In genomic region chr14:51547701-51548100, GRCh38 we compare ENCODE assay signal across 18 cellular contexts.
DNase-seq lines count a peak whose midpoint lies in the region; ATAC-seq and TF ChIP-seq lines count a peak whose summit lies in the region.
"Had no signal": no experiment of that assay in that cellular context is flagged by ENCODE, and none has a peak within 500 bp of the region (broad histone marks: within the 10 kb centered on the region; RNA-seq: fewer than 3 reads in every experiment).

No MANE protein-coding gene starts in this region.

- H2AFZ ChIP-seq in GM23248: 0 out of 2 replicates have a peak overlapping the region, but pooled peaks have one; percentile 27
- H2AFZ ChIP-seq in hepatocyte: no peak overlapping the region
- H2AFZ ChIP-seq in neural progenitor cell (replicated peaks): no peak overlapping the region
- H2AFZ ChIP-seq: parathyroid adenoma had no signal

- ATAC-seq in GM19328 (IDR thresholded peaks at IDR 0.05; ENCODE audit: unreplicated experiment): no peak
- ATAC-seq: stimulated activated memory B cell treated with anti-CD40 and anti-IgM and Interleukin-4, amounts not matched to agents 10 μg/mL and 1 μg/mL and 100 μg/mL, for 72 hours had no signal

- peaks cover 27% of the 10 kb centered on the region for H3K79me2 ChIP-seq in GM23248 (ENCODE audit: insufficient read depth)
- H3K79me2 ChIP-seq in hepatocyte: no peaks in the 10 kb centered on the region
- H3K79me2 ChIP-seq in neural progenitor cell (ENCODE audit: low read depth): no peaks in the 10 kb centered on the region
- H3K79me2 ChIP-seq: parathyroid adenoma had no signal

- H3K36me3 Mint-ChIP-seq in neural progenitor cell: no peaks in the 10 kb centered on the region
- H3K36me3 Mint-ChIP-seq: stimulated activated memory B cell treated with anti-CD40 and anti-IgM and Interleukin-4, amounts not matched to agents 10 μg/mL and 1 μg/mL and 100 μg/mL, for 72 hours had no signal

- H3K27me3 ChIP-seq in GM23248 (replicated peaks; ENCODE audit: insufficient read depth) (no peaks in the 10 kb centered on the region), hepatocyte (no peaks in the 10 kb centered on the region), skeletal muscle satellite cell (ENCODE audit: control insufficient read depth, insufficient read depth, low read length) (no peaks in the 10 kb centered on the region), neural progenitor cell (no peaks in the 10 kb centered on the region)
- H3K27me3 ChIP-seq: MG63 had no signal

- in situ Hi-C loops in GM23248 (cut with MboI): no loop called here

- no peaks in the 10 kb centered on the region for H3K36me3 ChIP-seq in GM23248 (ENCODE audit: low read depth)
- H3K36me3 ChIP-seq in hepatocyte (replicated peaks; ENCODE audit: insufficient read depth, low read depth): no peaks in the 10 kb centered on the region
- no peaks in the 10 kb centered on the region for H3K36me3 ChIP-seq in skeletal muscle satellite cell (ENCODE audit: insufficient read depth, low read length)
- no peaks in the 10 kb centered on the region for H3K36me3 ChIP-seq in neural progenitor cell
- H3K36me3 ChIP-seq: MG63 had no signal

- H3K4me2 ChIP-seq in GM23248 (ENCODE audit: unreplicated experiment) (peak overlapping the region; percentile 63), hepatocyte (no peak overlapping the region), skeletal muscle satellite cell (ENCODE audit: low read length) (peak overlapping the region; percentile 43), neural progenitor cell (no peak overlapping the region)

- H3K27ac ChIP-seq in GM23248: peak overlapping the region; percentile 96
- H3K27ac ChIP-seq in VCaP: peak overlapping the region; percentile 46
- H3K27ac ChIP-seq in hepatocyte: peak overlapping the region; percentile 65
- no peak overlapping the region for H3K27ac ChIP-seq in neural progenitor cell
- H3K27ac ChIP-seq: parathyroid adenoma had no signal

- WGBS in GM23248 (ENCODE audit: low coverage in 1 of 2, low lambda C conversion rate in 2 of 2, missing lambda C conversion rate in 2 of 2), 2 experiments: 37 to 43% methylated on average over 2 of the region's 2 CpGs
- WGBS in hepatocyte (ENCODE audit: low lambda C conversion rate, missing lambda C conversion rate): 74% methylated on average over 2 of the region's 2 CpGs

- H3K9me2 ChIP-seq in GM23248 (ENCODE audit: insufficient read depth) (no peaks in the 10 kb centered on the region), hepatocyte (replicated peaks; ENCODE audit: insufficient read depth) (no peaks in the 10 kb centered on the region)

- H3K4me1 ChIP-seq in GM23248 (ENCODE audit: insufficient read depth): peaks cover 44% of the 10 kb centered on the region
- H3K4me1 ChIP-seq in hepatocyte (ENCODE audit: insufficient read depth): peaks cover 4% of the 10 kb centered on the region
- H3K4me1 ChIP-seq in skeletal muscle satellite cell (ENCODE audit: control insufficient read depth, insufficient read depth, low read length): peaks cover 63% of the 10 kb centered on the region
- H3K4me1 ChIP-seq in neural progenitor cell: no peaks in the 10 kb centered on the region
- H3K4me1 ChIP-seq: parathyroid adenoma had no signal

- H3K4me3 ChIP-seq in GM23248: peak overlapping the region; percentile 38
- H3K4me3 ChIP-seq in hepatocyte: no peak overlapping the region
- H3K4me3 ChIP-seq in skeletal muscle satellite cell (ENCODE audit: low read length): no peak overlapping the region
- no peak overlapping the region for H3K4me3 ChIP-seq in neural progenitor cell
- H3K4me3 ChIP-seq: MG63 had no signal

- no peak overlapping the region for H3K27ac Mint-ChIP-seq in neural progenitor cell
- H3K27ac Mint-ChIP-seq: activated CD4-positive, alpha-beta T cell treated with anti-CD3 and anti-CD28 coated beads, Interleukin-2, amount 10 ng/mL, durations not matched to agents 7 days and 5 days; activated naive CD4-positive, alpha-beta T cell treated with anti-CD3 and anti-CD28 coated beads for 36 hours; dendritic cell treated with granulocyte-macrophage colony-stimulating factor and Interleukin-4, amounts not matched to agents 40 ng/mL and 50 ng/mL, for 4 days; stimulated activated memory B cell treated with anti-CD40 and anti-IgM and Interleukin-4, amounts not matched to agents 10 μg/mL and 1 μg/mL and 100 μg/mL, for 72 hours had no signal

- H3K9me3 ChIP-seq in GM23248 (ENCODE audit: low read depth) (no peaks in the 10 kb centered on the region), hepatocyte (ENCODE audit: low read depth) (no peaks in the 10 kb centered on the region), skeletal muscle satellite cell (replicated peaks; ENCODE audit: low read length) (no peaks in the 10 kb centered on the region), neural progenitor cell (ENCODE audit: low read depth) (no peaks in the 10 kb centered on the region)
- H3K9me3 ChIP-seq: MG63 had no signal

- peaks cover 34% of the 10 kb centered on the region for H3F3A ChIP-seq in GM23248 (ENCODE audit: insufficient read depth)
- H3F3A ChIP-seq in neural progenitor cell (ENCODE audit: low read depth): no peaks in the 10 kb centered on the region

- peaks cover 3% of the 10 kb centered on the region for H3K27me3 Mint-ChIP-seq in neural progenitor cell (ENCODE audit: insufficient read depth, low read depth)
- H3K27me3 Mint-ChIP-seq: dendritic cell treated with granulocyte-macrophage colony-stimulating factor and Interleukin-4, amounts not matched to agents 40 ng/mL and 50 ng/mL, for 4 days had no signal

- peak; percentile 35 for DNase-seq in GM23248
- no peak for DNase-seq in hepatocyte (ENCODE audit: low spot score)
- DNase-seq in effector CD4-positive, alpha-beta T cell: no peak
- no peak for DNase-seq in neural progenitor cell (ENCODE audit: low spot score)
- no peak for DNase-seq in NCI-H1105 (lab: John Stamatoyannopoulos, UW)
- DNase-seq: activated CD4-positive, alpha-beta T cell treated with anti-CD3 and anti-CD28 coated beads, Interleukin-2, amount 10 ng/mL, durations not matched to agents 7 days and 5 days; activated naive CD4-positive, alpha-beta T cell treated with anti-CD3 and anti-CD28 coated beads for 36 hours; activated T-cell treated with anti-CD3 and anti-CD28 coated beads for 4 hours; GF-D8; NCI-H1930; NCI-H510A treated with DMSO at 0.1 percent for 48 hours had no signal

- TF ChIP-seq CTCF in VCaP (conservative IDR thresholded peaks at IDR 0.05): no peak
- TF ChIP-seq CTCF in hepatocyte (IDR thresholded peaks at IDR 0.05; ENCODE audit: poor library complexity): no peak
- no peak for TF ChIP-seq CTCF in neural progenitor cell (IDR thresholded peaks at IDR 0.05)

- no peaks in the 10 kb centered on the region for H4K20me1 ChIP-seq in GM23248 (ENCODE audit: insufficient read depth)
- H4K20me1 ChIP-seq in hepatocyte (ENCODE audit: insufficient read depth, poor library complexity, severe bottlenecking): no peaks in the 10 kb centered on the region
- H4K20me1 ChIP-seq in neural progenitor cell (ENCODE audit: low read depth): no peaks in the 10 kb centered on the region

- peaks cover 6% of the 10 kb centered on the region for H3K9me3 Mint-ChIP-seq in neural progenitor cell
- H3K9me3 Mint-ChIP-seq: activated CD4-positive, alpha-beta T cell treated with anti-CD3 and anti-CD28 coated beads, Interleukin-2, amount 10 ng/mL, durations not matched to agents 7 days and 5 days; activated naive CD4-positive, alpha-beta T cell treated with anti-CD3 and anti-CD28 coated beads for 36 hours; dendritic cell treated with granulocyte-macrophage colony-stimulating factor and Interleukin-4, amounts not matched to agents 40 ng/mL and 50 ng/mL, for 4 days; stimulated activated memory B cell treated with anti-CD40 and anti-IgM and Interleukin-4, amounts not matched to agents 10 μg/mL and 1 μg/mL and 100 μg/mL, for 72 hours had no signal

- no peak overlapping the region for H3K4me3 Mint-ChIP-seq in neural progenitor cell
- H3K4me3 Mint-ChIP-seq: activated CD4-positive, alpha-beta T cell treated with anti-CD3 and anti-CD28 coated beads, Interleukin-2, amount 10 ng/mL, durations not matched to agents 7 days and 5 days; activated naive CD4-positive, alpha-beta T cell treated with anti-CD3 and anti-CD28 coated beads for 36 hours; dendritic cell treated with granulocyte-macrophage colony-stimulating factor and Interleukin-4, amounts not matched to agents 40 ng/mL and 50 ng/mL, for 4 days; stimulated activated memory B cell treated with anti-CD40 and anti-IgM and Interleukin-4, amounts not matched to agents 10 μg/mL and 1 μg/mL and 100 μg/mL, for 72 hours had no signal

- peaks cover 17% of the 10 kb centered on the region for H3K4me1 Mint-ChIP-seq in neural progenitor cell
- H3K4me1 Mint-ChIP-seq: activated CD4-positive, alpha-beta T cell treated with anti-CD3 and anti-CD28 coated beads, Interleukin-2, amount 10 ng/mL, durations not matched to agents 7 days and 5 days; stimulated activated memory B cell treated with anti-CD40 and anti-IgM and Interleukin-4, amounts not matched to agents 10 μg/mL and 1 μg/mL and 100 μg/mL, for 72 hours had no signal

- H3K9ac ChIP-seq in GM23248 (peak overlapping the region; percentile 73), skeletal muscle satellite cell (ENCODE audit: low read depth, low read length) (peak overlapping the region; percentile 81), neural progenitor cell (no peak overlapping the region)
- H3K9ac ChIP-seq: parathyroid adenoma had no signal

Comparison
In these comparisons a context has a peak if more than half of its experiments do, and no peak if none do; other contexts are left out.
1. H3K4me2 ChIP-seq: peak in GM23248 (single experiment) and skeletal muscle satellite cell (single experiment); none in hepatocyte (single experiment) and neural progenitor cell (single experiment).